15 cellular contexts compared by ENCODE assay signal in the genomic region with DNA sequence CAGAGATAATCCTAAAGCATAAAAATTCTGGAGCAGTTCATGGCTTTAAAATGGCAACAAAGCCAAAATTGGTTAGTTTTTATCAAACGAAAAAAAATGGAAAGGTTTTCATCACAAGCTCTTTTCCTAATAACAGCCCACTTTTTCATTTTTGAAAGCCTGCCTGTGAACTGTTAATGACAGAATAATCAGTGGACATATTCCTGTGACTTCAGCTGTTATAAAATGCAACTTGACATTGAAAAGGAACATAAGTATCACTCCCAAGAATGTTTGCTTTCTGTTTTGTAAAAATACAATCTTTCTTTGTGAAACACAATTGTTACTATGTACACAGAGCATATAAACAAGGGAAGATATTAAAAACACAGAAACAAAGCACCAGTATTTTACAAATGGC.
"Had no signal": no experiment of that assay in that cellular context is flagged by ENCODE, and none has a peak within 500 bp of the region (broad histone marks: within the 10 kb centered on the region; RNA-seq: fewer than 3 reads in every experiment).

No MANE protein-coding gene starts in this region.

- H3K27me3 Mint-ChIP-seq: activated naive CD8-positive, alpha-beta T cell; activated T-cell treated with anti-CD3 and anti-CD28 coated beads, Interleukin-2, amount 50 U/mL, for 24 hours; natural killer cell treated with Interleukin-12 subunit alpha and Interleukin-12 subunit beta and Interleukin-15 and Interleukin-18, amount 100 ng/mL, for 72 hours had no signal

- H3K36me3 ChIP-seq: brain microvascular endothelial cell, suprapubic skin, upper lobe of right lung had no signal

- DNase-seq: activated effector memory CD4-positive, alpha-beta T cell treated with Interleukin-2 at 50 U/mL for 16 hours; activated T-cell treated with anti-CD3 and anti-CD28 coated beads, Interleukin-2, amount 50 U/mL, for 24 hours; amygdala; brain microvascular endothelial cell; effector memory CD4-positive, alpha-beta T cell; nucleus accumbens; stimulated activated CD4-positive, alpha-beta T cell treated with anti-CD3 and anti-CD28 coated beads, Interleukin-12 subunit alpha, Interleukin-12 subunit beta, amount 100 ng/mL, for 4 hours; stimulated activated naive CD8-positive, alpha-beta T cell treated with anti-CD3 and anti-CD28 coated beads, Interleukin-15, Interleukin-2, amounts not matched to agents 100 U/mL and 50 U/mL, for 24 hours; T-helper 2 cell; upper lobe of right lung had no signal

- H3K36me3 Mint-ChIP-seq: activated naive CD8-positive, alpha-beta T cell had no signal

- ATAC-seq: natural killer cell treated with Interleukin-12 subunit alpha and Interleukin-12 subunit beta and Interleukin-15 and Interleukin-18, amount 100 ng/mL, for 72 hours; stimulated activated naive CD8-positive, alpha-beta T cell treated with anti-CD3 and anti-CD28 coated beads, Interleukin-15, Interleukin-2, amounts not matched to agents 100 U/mL and 50 U/mL, for 24 hours; upper lobe of right lung had no signal

- H3K27ac Mint-ChIP-seq: activated naive CD8-positive, alpha-beta T cell; activated T-cell treated with anti-CD3 and anti-CD28 coated beads, Interleukin-2, amount 50 U/mL, for 24 hours; natural killer cell treated with Interleukin-12 subunit alpha and Interleukin-12 subunit beta and Interleukin-15 and Interleukin-18, amount 100 ng/mL, for 72 hours had no signal

- H3K27ac ChIP-seq: brain microvascular endothelial cell, epithelial cell of prostate, suprapubic skin, upper lobe of right lung had no signal

- H3K4me1 ChIP-seq: suprapubic skin, upper lobe of right lung had no signal

- H3K4me3 ChIP-seq: lung, suprapubic skin, upper lobe of right lung had no signal

- H3K27me3 ChIP-seq: brain microvascular endothelial cell, suprapubic skin, upper lobe of right lung had no signal

- H3K4me3 Mint-ChIP-seq: activated naive CD8-positive, alpha-beta T cell; activated T-cell treated with anti-CD3 and anti-CD28 coated beads, Interleukin-2, amount 50 U/mL, for 24 hours; natural killer cell treated with Interleukin-12 subunit alpha and Interleukin-12 subunit beta and Interleukin-15 and Interleukin-18, amount 100 ng/mL, for 72 hours had no signal
